Comparison of ENCODE assay signal across 8 cellular contexts in genomic region chr7:128410092-128410665, GRCh38.
DNase-seq lines count a peak whose midpoint lies in the region; ATAC-seq and TF ChIP-seq lines count a peak whose summit lies in the region.

No MANE protein-coding gene starts in this region.

- H3K36me3 ChIP-seq in DOHH2 (ENCODE audit: control insufficient read depth, low read length) = peaks cover 4% of the 10 kb centered on the region

- peaks cover 5% of the 10 kb centered on the region for H3K79me2 ChIP-seq in DOHH2 (ENCODE audit: control insufficient read depth, low read length)

- DNase-seq in LoVo (ENCODE audit: low spot score) = peak; percentile 86
- DNase-seq in T-helper 2 cell treated with Interferon-gamma antibody and Interleukin-4, amounts not matched to agents 5 μg/mL and 100 μg/mL, for 36 hours (ENCODE audit: low spot score) = peak; percentile 73
- DNase-seq in cardiac fibroblast (ENCODE audit: low read depth in 2 of 2) = peak; percentile 71 to 89
- DNase-seq in kidney glomerular epithelial cell (lab: John Stamatoyannopoulos, UW) = peak; percentile 72
- peak; percentile 67 to 72 for DNase-seq in stimulated activated CD4-positive, alpha-beta T cell treated with anti-CD3 and anti-CD28 coated beads, Interleukin-2, amount 100 ng/mL, for 24 hours

- H3K27me3 ChIP-seq in DOHH2 (ENCODE audit: control insufficient read depth, low read length) = peaks cover 19% of the 10 kb centered on the region

- H3K4me2 ChIP-seq in DOHH2 (ENCODE audit: low read length) = peak overlapping the region; percentile 98

- H3K36me3 Mint-ChIP-seq in T-helper 2 cell treated with Interferon-gamma antibody and Interleukin-4, amounts not matched to agents 5 μg/mL and 100 μg/mL, for 36 hours (ENCODE audit: low read depth) = no peaks in the 10 kb centered on the region

- H4K20me1 ChIP-seq in DOHH2 (ENCODE audit: control insufficient read depth, insufficient read depth, low read depth, low read length) = no peaks in the 10 kb centered on the region

- H3K9me3 ChIP-seq in DOHH2 (ENCODE audit: control insufficient read depth, insufficient read depth, low read length) = no peaks in the 10 kb centered on the region

- H3K4me3 ChIP-seq in DOHH2 (ENCODE audit: low read length) (peak overlapping the region; percentile 88), cardiac fibroblast (replicated peaks in 1 of 2; ENCODE audit: low read depth in 2 of 2, low read length in 2 of 2) (peak overlapping the region; percentile 59 to 64)

- H3K27ac Mint-ChIP-seq in T-helper 2 cell treated with Interferon-gamma antibody and Interleukin-4, amounts not matched to agents 5 μg/mL and 100 μg/mL, for 36 hours = peak overlapping the region; percentile 87

- no peak overlapping the region for H3K27ac ChIP-seq in DOHH2 (ENCODE audit: low read depth, low read length)

- peaks cover 24% of the 10 kb centered on the region for H3K4me1 Mint-ChIP-seq in T-helper 2 cell treated with Interferon-gamma antibody and Interleukin-4, amounts not matched to agents 5 μg/mL and 100 μg/mL, for 36 hours (ENCODE audit: low read depth)

- peaks cover 21% of the 10 kb centered on the region for H3K4me1 ChIP-seq in DOHH2 (ENCODE audit: control insufficient read depth, low read length)

- peaks cover 8% of the 10 kb centered on the region for H3F3A ChIP-seq in DOHH2 (ENCODE audit: control insufficient read depth, insufficient read depth)

- H3K9me3 Mint-ChIP-seq in T-helper 2 cell treated with Interferon-gamma antibody and Interleukin-4, amounts not matched to agents 5 μg/mL and 100 μg/mL, for 36 hours = no peaks in the 10 kb centered on the region

- peak overlapping the region; percentile 92 for H3K4me3 Mint-ChIP-seq in T-helper 2 cell treated with Interferon-gamma antibody and Interleukin-4, amounts not matched to agents 5 μg/mL and 100 μg/mL, for 36 hours

- H3K27me3 Mint-ChIP-seq in T-helper 2 cell treated with Interferon-gamma antibody and Interleukin-4, amounts not matched to agents 5 μg/mL and 100 μg/mL, for 36 hours (ENCODE audit: low read depth) = peaks cover 22% of the 10 kb centered on the region

- TF ChIP-seq CTCF in DOHH2 (IDR thresholded peaks at IDR 0.05; ENCODE audit: low read depth, low read length, poor library complexity, severe bottlenecking) = no peak
- no peak for TF ChIP-seq CTCF in cardiac fibroblast (IDR thresholded peaks at IDR 0.05; ENCODE audit: low read depth, low read length)

- peak; percentile 15 for ATAC-seq in GM21825 (IDR thresholded peaks at IDR 0.05; ENCODE audit: unreplicated experiment)
- ATAC-seq in HG03039 (IDR thresholded peaks at IDR 0.05; ENCODE audit: unreplicated experiment) = no peak

- H3K9me2 ChIP-seq in DOHH2 (replicated peaks; ENCODE audit: control insufficient read depth, low read length) = no peaks in the 10 kb centered on the region
